Comparison of ENCODE assay signal across 8 cellular contexts in the genomic region with DNA sequence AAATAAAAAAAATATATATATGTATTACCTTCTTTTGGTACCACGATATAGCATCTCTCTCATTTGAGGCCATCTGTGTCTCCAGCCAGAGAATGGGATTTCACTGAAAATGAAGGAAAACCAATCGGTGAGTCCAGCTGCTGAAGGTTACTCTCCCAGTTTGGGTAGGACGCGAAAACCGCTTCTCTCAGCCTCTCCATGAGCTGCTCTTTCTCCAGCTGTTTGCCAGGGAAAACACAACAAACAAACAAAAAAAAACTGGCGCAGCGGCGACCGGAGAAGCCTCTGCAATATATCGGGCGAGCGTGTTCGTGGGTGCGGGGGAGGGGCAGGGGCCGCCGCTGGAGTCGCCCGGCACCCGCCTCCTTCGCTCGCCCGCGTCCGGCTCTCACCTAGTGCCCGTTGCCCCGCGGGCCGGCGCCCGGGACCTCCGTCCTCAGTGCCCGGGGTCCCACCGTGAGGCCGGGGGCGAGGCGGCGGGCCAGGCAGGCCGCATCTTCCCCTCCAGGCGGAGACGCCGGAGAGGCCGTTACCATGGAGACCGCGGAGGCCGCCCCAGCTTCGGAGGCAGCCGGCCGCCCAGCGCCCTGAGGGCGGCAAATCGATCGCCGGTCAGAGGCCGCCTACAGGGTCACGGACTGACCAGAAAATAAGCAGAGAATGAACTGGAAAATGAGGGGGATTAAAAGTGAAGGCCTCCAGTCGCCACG. TPM values are rescaled to one million over a fixed set of nuclear protein-coding genes. Genes with fewer than 3 reads are reported as not detected.
DNase-seq lines count a peak whose midpoint lies in the region; ATAC-seq, FAIRE-seq and TF ChIP-seq lines count a peak whose summit lies in the region.

No MANE protein-coding gene starts in this region.

- peak; percentile 81 for DNase-seq in D341Med (ENCODE audit: low spot score)
- peak; percentile 77 for DNase-seq in HK-2 (ENCODE audit: unreplicated experiment)
- peak; percentile 58 for DNase-seq in RWPE2 (ENCODE audit: low spot score)
- DNase-seq in activated gamma-delta T cell treated with anti-CD3 and anti-CD28 coated beads, Interleukin-2, amount 50 U/mL, for 16 hours (ENCODE audit: low read depth), result peak; percentile 39
- DNase-seq in frontal cortex (ENCODE audit: low spot score in 2 of 2), result peak; percentile 63 to 68
- peak; percentile 83 for DNase-seq in neuronal stem cell (ENCODE audit: low spot score)

- no peaks in the 10 kb centered on the region for H3K4me1 ChIP-seq in RWPE2 (ENCODE audit: insufficient read depth, poor library complexity, severe bottlenecking)
- peaks cover 0 to 4% of the 10 kb centered on the region in 2 donors for H3K4me1 ChIP-seq in neuronal stem cell (ENCODE audit: control insufficient read depth in 2 of 2, insufficient read depth in 1 of 2, low read depth in 1 of 2, low read length in 2 of 2)

- FAIRE-seq in frontal cortex (lab: Jason Lieb, UNC), result no peak

- H3K27ac ChIP-seq in RWPE2 (ENCODE audit: poor library complexity, severe bottlenecking) (peak overlapping the region; percentile 62), neuronal stem cell (replicated peaks; ENCODE audit: low read length) (peak overlapping the region; percentile 93), temporal lobe (ENCODE audit: low read depth, low read length) (peak overlapping the region; percentile 97)

- peak overlapping the region; percentile 95 for H2AFZ ChIP-seq in neuronal stem cell (ENCODE audit: low read length)

- no CpG with 5 or more reads among the region's 57 CpGs for WGBS in neuronal stem cell (ENCODE audit: extremely low coverage in 2 of 2, insufficient read length in 2 of 2, insufficient replicate concordance in 1 of 2), 2 donors

- no peaks in the 10 kb centered on the region for H3K79me1 ChIP-seq in neuronal stem cell (ENCODE audit: low read depth, low read length)

- no peak for TF ChIP-seq CTCF in RWPE2 (IDR thresholded peaks at IDR 0.05; ENCODE audit: poor library complexity, severe bottlenecking)

- H2BK15ac ChIP-seq in neuronal stem cell (ENCODE audit: low read length), result peak overlapping the region; percentile 64

- H3K9ac ChIP-seq in neuronal stem cell (ENCODE audit: low read depth, low read length, poor library complexity), result peak overlapping the region; percentile 52

- no peak overlapping the region for H2BK12ac ChIP-seq in neuronal stem cell (ENCODE audit: low read length)

- H3K4me2 ChIP-seq in neuronal stem cell (ENCODE audit: insufficient read depth, low read length, poor library complexity, severe bottlenecking), result peak overlapping the region; percentile 68

- H3K18ac ChIP-seq in neuronal stem cell (ENCODE audit: low read length), result peak overlapping the region; percentile 32

- no peak overlapping the region for H3K4ac ChIP-seq in neuronal stem cell (ENCODE audit: low read length)

- ATAC-seq in GM19468 (IDR thresholded peaks at IDR 0.05; ENCODE audit: extremely low read depth, unreplicated experiment) (peak; percentile 53), RWPE2 (ENCODE audit: low read depth) (peak; percentile 72)

- no peak overlapping the region for H4K91ac ChIP-seq in neuronal stem cell (ENCODE audit: low read depth, low read length, poor library complexity)

- peaks cover 17% of the 10 kb centered on the region; the same call in 1 of the 2 replicates for H3K36me3 ChIP-seq in RWPE2 (ENCODE audit: low read depth)
- H3K36me3 ChIP-seq in neuronal stem cell (replicated peaks in 1 of 2; ENCODE audit: control insufficient read depth in 2 of 2, insufficient read depth in 2 of 2, low read length in 2 of 2), result peaks cover 0 to 41% of the 10 kb centered on the region in 2 donors

- H3K9me3 ChIP-seq in RWPE2 (ENCODE audit: severe bottlenecking), result no peaks in the 10 kb centered on the region
- no peaks in the 10 kb centered on the region for H3K9me3 ChIP-seq in neuronal stem cell (replicated peaks in 1 of 2; ENCODE audit: control insufficient read depth in 2 of 2, insufficient read depth in 1 of 2, low read depth in 1 of 2, low read length in 2 of 2)

- no peak overlapping the region for H4K8ac ChIP-seq in neuronal stem cell (ENCODE audit: low read depth, low read length)

- no peak overlapping the region for H3K14ac ChIP-seq in neuronal stem cell (ENCODE audit: low read length)

- peak overlapping the region; percentile 98 for H2BK5ac ChIP-seq in neuronal stem cell (ENCODE audit: low read length)

- peak overlapping the region; percentile 76 for H3K23ac ChIP-seq in neuronal stem cell (ENCODE audit: low read depth, low read length, poor library complexity)

- H3K4me3 ChIP-seq in RWPE2 (ENCODE audit: severe bottlenecking) (peak overlapping the region; percentile 93), neuronal stem cell (ENCODE audit: low read length in 2 of 2) (peak overlapping the region; percentile 82 to 91)

- H3K27me3 ChIP-seq in RWPE2 (ENCODE audit: insufficient read depth, poor library complexity, severe bottlenecking) (no peaks in the 10 kb centered on the region), neuronal stem cell (ENCODE audit: control insufficient read depth in 3 of 3, insufficient read depth in 3 of 3, low read depth in 1 of 3, low read length in 3 of 3) (no peaks in the 10 kb centered on the region)

- H2AK5ac ChIP-seq in neuronal stem cell (ENCODE audit: low read depth, low read length), result peak overlapping the region; percentile 74

- peak overlapping the region; percentile 72 for H2BK120ac ChIP-seq in neuronal stem cell (ENCODE audit: low read depth, low read length)

RNA-seq across cellular contexts. Expression of a gene that starts 0.5 kb away (rescaled TPM):
- total RNA-seq in frontal cortex (33.0 TPM), temporal lobe (19.7 TPM)
- 35.9 TPM for polyA plus RNA-seq in neuronal stem cell (2013, experiment 1 of 2)
- 36.6 TPM for polyA plus RNA-seq in neuronal stem cell (2013, experiment 2 of 2)

RNA-seq across cellular contexts. Expression of a gene that starts 53.5 kb away (rescaled TPM):
- total RNA-seq in frontal cortex (66.0 TPM), temporal lobe (40.6 TPM)
- polyA plus RNA-seq in neuronal stem cell (2013, experiment 1 of 2), result 16.0 TPM
- polyA plus RNA-seq in neuronal stem cell (2013, experiment 2 of 2), result 17.4 TPM

Comparison
In these comparisons a context has a peak if more than half of its experiments do, and no peak if none do; other contexts are left out.
1. Peak in every context shown above with its lines: DNase-seq, ATAC-seq, H3K4me3 ChIP-seq and H3K27ac ChIP-seq.